Comparison of ENCODE assay signal across 1 cellular context in genomic region chr19:51387924-51388389, GRCh38.
TF ChIP-seq lines count a peak whose summit lies in the region.

A gene with protein sequence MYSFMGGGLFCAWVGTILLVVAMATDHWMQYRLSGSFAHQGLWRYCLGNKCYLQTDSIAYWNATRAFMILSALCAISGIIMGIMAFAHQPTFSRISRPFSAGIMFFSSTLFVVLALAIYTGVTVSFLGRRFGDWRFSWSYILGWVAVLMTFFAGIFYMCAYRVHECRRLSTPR (minus strand): TSS chr19:51387974. CDS start chr19:51387443, 531 bp downstream.

TF ChIP-seq in HepG2, 621 proteins besides CTCF, POLR2A, EP300 and RAD21 (continued from another document and continues in another):
- TF ChIP-seq, protein P1, sequence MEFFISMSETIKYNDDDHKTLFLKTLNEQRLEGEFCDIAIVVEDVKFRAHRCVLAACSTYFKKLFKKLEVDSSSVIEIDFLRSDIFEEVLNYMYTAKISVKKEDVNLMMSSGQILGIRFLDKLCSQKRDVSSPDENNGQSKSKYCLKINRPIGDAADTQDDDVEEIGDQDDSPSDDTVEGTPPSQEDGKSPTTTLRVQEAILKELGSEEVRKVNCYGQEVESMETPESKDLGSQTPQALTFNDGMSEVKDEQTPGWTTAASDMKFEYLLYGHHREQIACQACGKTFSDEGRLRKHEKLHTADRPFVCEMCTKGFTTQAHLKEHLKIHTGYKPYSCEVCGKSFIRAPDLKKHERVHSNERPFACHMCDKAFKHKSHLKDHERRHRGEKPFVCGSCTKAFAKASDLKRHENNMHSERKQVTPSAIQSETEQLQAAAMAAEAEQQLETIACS (CRISPR knock-in tag; IDR thresholded peaks at IDR 0.05), result 0 out of 2 replicates have a peak, but pooled peaks have one; percentile 11
- TF ChIP-seq HNRNPK (IDR thresholded peaks at IDR 0.05; ENCODE audit: low read depth, low read length, poor library complexity, severe bottlenecking) (no peak), NR0B2 (CRISPR knock-in tag; IDR thresholded peaks at IDR 0.05) (no peak), ZNF331 (CRISPR knock-in tag; IDR thresholded peaks at IDR 0.05) (no peak), ARID2 (CRISPR knock-in tag; IDR thresholded peaks at IDR 0.05; ENCODE audit: borderline replicate concordance) (0 out of 2 replicates have a peak, but pooled peaks have one; percentile 27), KDM3A (CRISPR knock-in tag; IDR thresholded peaks at IDR 0.05; ENCODE audit: low read depth) (no peak), ZBTB38 (CRISPR knock-in tag; IDR thresholded peaks at IDR 0.05) (peak; percentile 87; the same call in 1 of the 2 replicates), ZNF333 (CRISPR knock-in tag; IDR thresholded peaks at IDR 0.05; ENCODE audit: borderline replicate concordance) (no peak), LCORL (IDR thresholded peaks at IDR 0.05) (no peak), LCORL (CRISPR knock-in tag; IDR thresholded peaks at IDR 0.05) (peak; percentile 64; the same call in 1 of the 2 replicates), ZNF747 (CRISPR knock-in tag; IDR thresholded peaks at IDR 0.05; ENCODE audit: borderline replicate concordance) (no peak), ZBTB40 (IDR thresholded peaks at IDR 0.05) (no peak), ZBTB40 (CRISPR knock-in tag; IDR thresholded peaks at IDR 0.05) (peak; percentile 37; the same call in 1 of the 2 replicates), ZBTB43 (CRISPR knock-in tag; conservative IDR thresholded peaks at IDR 0.05) (peak; percentile 76), BATF2 (CRISPR knock-in tag; IDR thresholded peaks at IDR 0.05) (no peak), SAP130 (CRISPR knock-in tag; IDR thresholded peaks at IDR 0.05; ENCODE audit: low read depth) (peak; percentile 70), NR2F6 (IDR thresholded peaks at IDR 0.05) (peak; percentile 89), NR2F6 (CRISPR knock-in tag; IDR thresholded peaks at IDR 0.05) (peak; percentile 95), ZBTB1 (CRISPR knock-in tag; IDR thresholded peaks at IDR 0.05; ENCODE audit: borderline replicate concordance) (no peak), AKNA (CRISPR knock-in tag; IDR thresholded peaks at IDR 0.05; ENCODE audit: borderline replicate concordance) (no peak), GATAD2A (CRISPR knock-in tag; IDR thresholded peaks at IDR 0.05) (peak; percentile 52), NAIF1 (CRISPR knock-in tag; IDR thresholded peaks at IDR 0.05; ENCODE audit: borderline replicate concordance) (no peak), FOXA3 (CRISPR knock-in tag; IDR thresholded peaks at IDR 0.05) (peak; percentile 43)
- TF ChIP-seq, protein P2, sequence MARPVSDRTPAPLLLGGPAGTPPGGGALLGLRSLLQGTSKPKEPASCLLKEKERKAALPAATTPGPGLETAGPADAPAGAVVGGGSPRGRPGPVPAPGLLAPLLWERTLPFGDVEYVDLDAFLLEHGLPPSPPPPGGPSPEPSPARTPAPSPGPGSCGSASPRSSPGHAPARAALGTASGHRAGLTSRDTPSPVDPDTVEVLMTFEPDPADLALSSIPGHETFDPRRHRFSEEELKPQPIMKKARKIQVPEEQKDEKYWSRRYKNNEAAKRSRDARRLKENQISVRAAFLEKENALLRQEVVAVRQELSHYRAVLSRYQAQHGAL (CRISPR knock-in tag; IDR thresholded peaks at IDR 0.05; ENCODE audit: not compliant biosample characterization), result no peak
- TF ChIP-seq, protein P3, sequence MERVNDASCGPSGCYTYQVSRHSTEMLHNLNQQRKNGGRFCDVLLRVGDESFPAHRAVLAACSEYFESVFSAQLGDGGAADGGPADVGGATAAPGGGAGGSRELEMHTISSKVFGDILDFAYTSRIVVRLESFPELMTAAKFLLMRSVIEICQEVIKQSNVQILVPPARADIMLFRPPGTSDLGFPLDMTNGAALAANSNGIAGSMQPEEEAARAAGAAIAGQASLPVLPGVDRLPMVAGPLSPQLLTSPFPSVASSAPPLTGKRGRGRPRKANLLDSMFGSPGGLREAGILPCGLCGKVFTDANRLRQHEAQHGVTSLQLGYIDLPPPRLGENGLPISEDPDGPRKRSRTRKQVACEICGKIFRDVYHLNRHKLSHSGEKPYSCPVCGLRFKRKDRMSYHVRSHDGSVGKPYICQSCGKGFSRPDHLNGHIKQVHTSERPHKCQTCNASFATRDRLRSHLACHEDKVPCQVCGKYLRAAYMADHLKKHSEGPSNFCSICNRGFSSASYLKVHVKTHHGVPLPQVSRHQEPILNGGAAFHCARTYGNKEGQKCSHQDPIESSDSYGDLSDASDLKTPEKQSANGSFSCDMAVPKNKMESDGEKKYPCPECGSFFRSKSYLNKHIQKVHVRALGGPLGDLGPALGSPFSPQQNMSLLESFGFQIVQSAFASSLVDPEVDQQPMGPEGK (CRISPR knock-in tag; IDR thresholded peaks at IDR 0.05), result peak; percentile 67; the same call in 1 of the 2 replicates
- TF ChIP-seq, protein P4, sequence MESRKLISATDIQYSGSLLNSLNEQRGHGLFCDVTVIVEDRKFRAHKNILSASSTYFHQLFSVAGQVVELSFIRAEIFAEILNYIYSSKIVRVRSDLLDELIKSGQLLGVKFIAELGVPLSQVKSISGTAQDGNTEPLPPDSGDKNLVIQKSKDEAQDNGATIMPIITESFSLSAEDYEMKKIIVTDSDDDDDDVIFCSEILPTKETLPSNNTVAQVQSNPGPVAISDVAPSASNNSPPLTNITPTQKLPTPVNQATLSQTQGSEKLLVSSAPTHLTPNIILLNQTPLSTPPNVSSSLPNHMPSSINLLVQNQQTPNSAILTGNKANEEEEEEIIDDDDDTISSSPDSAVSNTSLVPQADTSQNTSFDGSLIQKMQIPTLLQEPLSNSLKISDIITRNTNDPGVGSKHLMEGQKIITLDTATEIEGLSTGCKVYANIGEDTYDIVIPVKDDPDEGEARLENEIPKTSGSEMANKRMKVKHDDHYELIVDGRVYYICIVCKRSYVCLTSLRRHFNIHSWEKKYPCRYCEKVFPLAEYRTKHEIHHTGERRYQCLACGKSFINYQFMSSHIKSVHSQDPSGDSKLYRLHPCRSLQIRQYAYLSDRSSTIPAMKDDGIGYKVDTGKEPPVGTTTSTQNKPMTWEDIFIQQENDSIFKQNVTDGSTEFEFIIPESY (CRISPR knock-in tag; IDR thresholded peaks at IDR 0.05), result no peak
